Comparison of ENCODE assay signal across 8 cellular contexts in the genomic region with DNA sequence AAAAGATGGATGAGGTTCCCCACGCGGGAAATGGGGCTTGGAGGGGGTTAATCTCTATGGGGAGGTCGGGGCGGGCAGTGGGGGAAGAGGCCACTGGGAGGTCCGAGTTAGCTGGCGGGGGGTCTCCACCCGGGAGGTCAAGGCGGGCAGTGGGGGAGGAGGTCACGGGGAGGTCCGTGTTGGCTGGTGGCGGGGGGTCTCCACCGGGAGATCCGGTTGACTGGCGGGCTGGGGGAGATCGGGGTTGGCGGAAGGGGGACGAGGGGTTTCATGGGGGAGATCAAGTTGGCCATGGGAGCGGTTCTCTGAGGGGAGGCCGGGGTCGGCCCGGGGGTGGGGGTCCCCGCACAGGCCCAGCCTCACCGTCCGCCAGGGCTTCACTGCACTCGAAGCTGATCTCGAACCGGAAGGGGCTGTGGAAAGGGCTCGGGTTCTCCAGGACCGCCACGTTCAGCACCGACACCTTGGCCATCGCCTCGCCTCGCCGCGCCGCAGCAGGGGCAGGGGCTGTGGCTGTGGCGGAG. TPM values are rescaled to one million over a fixed set of nuclear protein-coding genes. Genes with fewer than 3 reads are reported as not detected.
DNase-seq lines count a peak whose midpoint lies in the region.

No MANE protein-coding gene starts in this region.

- H2BK5ac ChIP-seq in neuronal stem cell (ENCODE audit: low read length): no peak overlapping the region

- 1% methylated on average over 38 of the region's 38 CpGs for WGBS in ectodermal cell, 2 experiments
- WGBS in neuronal stem cell (ENCODE audit: extremely low coverage in 2 of 2, insufficient read length in 2 of 2, insufficient replicate concordance in 1 of 2), 2 donors: no CpG with 5 or more reads among the region's 38 CpGs

- peak overlapping the region in 6 of 8 donors; percentile 63 to 98 (median 76) for H3K27ac Mint-ChIP-seq in CD8-positive, alpha-beta memory T cell

- H4K8ac ChIP-seq in neuronal stem cell (ENCODE audit: low read depth, low read length): no peak overlapping the region

- no peak overlapping the region for H3K4ac ChIP-seq in neuronal stem cell (ENCODE audit: low read length)

- H4K91ac ChIP-seq in neuronal stem cell (ENCODE audit: low read depth, low read length, poor library complexity): no peak overlapping the region

- peak in 1 of 5 donors; percentile 57 for DNase-seq in CD8-positive, alpha-beta memory T cell
- no peak for DNase-seq in neuronal stem cell (ENCODE audit: low spot score)
- no peak for DNase-seq in NCI-H2081 (lab: John Stamatoyannopoulos, UW)
- no peak for DNase-seq in DMS114 treated with DMSO at 0.1 percent for 48 hours (lab: John Stamatoyannopoulos, UW; ENCODE audit: unreplicated experiment)
- no peak for DNase-seq in RPMI8226
- DNase-seq in NCI-H1436 treated with DMSO at 0.1 percent for 48 hours (lab: John Stamatoyannopoulos, UW): no peak

- H3K4me3 ChIP-seq in CD8-positive, alpha-beta memory T cell (ENCODE audit: low read length): peak overlapping the region; percentile 83
- H3K4me3 ChIP-seq in ectodermal cell (ENCODE audit: insufficient read depth, low read depth, low read length) (peak overlapping the region; percentile 90), neuronal stem cell (ENCODE audit: low read length in 2 of 2) (peak overlapping the region; percentile 98 to 100)

- no peaks in the 10 kb centered on the region for H3K36me3 ChIP-seq in CD8-positive, alpha-beta memory T cell (ENCODE audit: insufficient read depth, low read length)
- peaks cover 32% of the 10 kb centered on the region for H3K36me3 ChIP-seq in KOPT-K1 (ENCODE audit: insufficient read depth, low read length)
- no peaks in the 10 kb centered on the region for H3K36me3 ChIP-seq in ectodermal cell (ENCODE audit: control insufficient read depth, insufficient read depth, low read length)
- peaks cover 2 to 21% of the 10 kb centered on the region in 2 donors for H3K36me3 ChIP-seq in neuronal stem cell (replicated peaks in 1 of 2; ENCODE audit: control insufficient read depth in 2 of 2, insufficient read depth in 2 of 2, low read length in 2 of 2)

- H2AK5ac ChIP-seq in neuronal stem cell (ENCODE audit: low read depth, low read length): peak overlapping the region; percentile 90

- H3K4me3 Mint-ChIP-seq in CD8-positive, alpha-beta memory T cell: peak overlapping the region; percentile 83 to 94 (median 90)

- H3K9me3 Mint-ChIP-seq in CD8-positive, alpha-beta memory T cell: no peaks in the 10 kb centered on the region

- H3K23ac ChIP-seq in neuronal stem cell (ENCODE audit: low read depth, low read length, poor library complexity): peak overlapping the region; percentile 98

- POLR2A ChIA-PET in CD8-positive, alpha-beta memory T cell (lab: Charles Lee): interaction anchor here (0.7 to 1.9 kb wide), 19 partner anchors 12 to 382 kb away, joined by 3 to 16 read pairs (median 5); partner anchors contain the start of genes ADGRE5, BRME1, CC2D1A and DNAJB1

- no peak overlapping the region for H2BK15ac ChIP-seq in neuronal stem cell (ENCODE audit: low read length)

- CTCF ChIA-PET in CD8-positive, alpha-beta memory T cell (lab: Charles Lee): interaction anchor here (0.7 to 3.8 kb wide), 78 partner anchors 10 to 988 kb away, joined by 3 to 61 read pairs (median 5); partner anchors contain the start of genes ADGRE5, C19orf67, DCAF15 and MISP3

- peak overlapping the region; percentile 93 for H2AFZ ChIP-seq in neuronal stem cell (ENCODE audit: low read length)

- peaks cover 15% of the 10 kb centered on the region for H3K4me1 ChIP-seq in CD8-positive, alpha-beta memory T cell (ENCODE audit: insufficient read depth, low read length)
- H3K4me1 ChIP-seq in ectodermal cell (ENCODE audit: control insufficient read depth, insufficient read depth, low read length) (peaks cover 20% of the 10 kb centered on the region), neuronal stem cell (ENCODE audit: control insufficient read depth in 2 of 2, insufficient read depth in 1 of 2, low read depth in 1 of 2, low read length in 2 of 2) (peaks cover 13 to 18% of the 10 kb centered on the region in 2 donors)

- peak overlapping the region; percentile 93 for H3K27ac ChIP-seq in CD8-positive, alpha-beta memory T cell (ENCODE audit: low read depth, low read length)
- H3K27ac ChIP-seq in KOPT-K1 (ENCODE audit: low read depth, low read length, poor library complexity, severe bottlenecking): peak overlapping the region; percentile 85
- peak overlapping the region; percentile 16 for H3K27ac ChIP-seq in ectodermal cell (ENCODE audit: insufficient read depth, low read depth, low read length, poor library complexity, severe bottlenecking)
- peak overlapping the region; percentile 78 for H3K27ac ChIP-seq in neuronal stem cell (replicated peaks; ENCODE audit: low read length)

- no peak overlapping the region for H2BK12ac ChIP-seq in neuronal stem cell (ENCODE audit: low read length)

- H3K27me3 ChIP-seq in CD8-positive, alpha-beta memory T cell (ENCODE audit: insufficient read depth, low read length, poor library complexity, severe bottlenecking): no peaks in the 10 kb centered on the region
- H3K27me3 ChIP-seq in ectodermal cell (ENCODE audit: control insufficient read depth, insufficient read depth, low read length, poor library complexity, severe bottlenecking): no peaks in the 10 kb centered on the region
- no peaks in the 10 kb centered on the region for H3K27me3 ChIP-seq in neuronal stem cell (ENCODE audit: control insufficient read depth in 3 of 3, insufficient read depth in 3 of 3, low read depth in 1 of 3, low read length in 3 of 3)

- no peaks in the 10 kb centered on the region for H3K27me3 Mint-ChIP-seq in CD8-positive, alpha-beta memory T cell

- peak overlapping the region; percentile 99 for H3K9ac ChIP-seq in neuronal stem cell (ENCODE audit: low read depth, low read length, poor library complexity)

- peaks cover 16 to 32% (median 28%) of the 10 kb centered on the region in 3 donors for H3K4me1 Mint-ChIP-seq in CD8-positive, alpha-beta memory T cell

- H3K79me1 ChIP-seq in neuronal stem cell (ENCODE audit: low read depth, low read length): peaks cover 4% of the 10 kb centered on the region

- H3K36me3 Mint-ChIP-seq in CD8-positive, alpha-beta memory T cell: peaks cover 0 to 7% (median 3%) of the 10 kb centered on the region in 3 donors

- no peaks in the 10 kb centered on the region for H3K9me3 ChIP-seq in CD8-positive, alpha-beta memory T cell (ENCODE audit: low read length)
- H3K9me3 ChIP-seq in KOPT-K1 (ENCODE audit: insufficient read depth, low read length, poor library complexity, severe bottlenecking): no peaks in the 10 kb centered on the region
- H3K9me3 ChIP-seq in ectodermal cell (ENCODE audit: control insufficient read depth, low read length): no peaks in the 10 kb centered on the region
- no peaks in the 10 kb centered on the region for H3K9me3 ChIP-seq in neuronal stem cell (replicated peaks in 1 of 2; ENCODE audit: control insufficient read depth in 2 of 2, insufficient read depth in 1 of 2, low read depth in 1 of 2, low read length in 2 of 2)

- peak overlapping the region; percentile 98 for H3K18ac ChIP-seq in neuronal stem cell (ENCODE audit: low read length)

- peak overlapping the region; percentile 47 for H2BK120ac ChIP-seq in neuronal stem cell (ENCODE audit: low read depth, low read length)

- peak overlapping the region; percentile 75 for H3K14ac ChIP-seq in neuronal stem cell (ENCODE audit: low read length)

- H3K4me2 ChIP-seq in neuronal stem cell (ENCODE audit: insufficient read depth, low read length, poor library complexity, severe bottlenecking): peak overlapping the region; percentile 93

RNA-seq across cellular contexts. Expression of gene ASF1B, which starts 0.3 kb away (rescaled TPM):
- 10 to 100 TPM; 75.0 to 76.2 TPM for total RNA-seq in CD8-positive, alpha-beta memory T cell
- polyA plus RNA-seq in CD8-positive, alpha-beta memory T cell: 4.5 TPM
- 38.7 TPM for polyA plus RNA-seq in ectodermal cell (2013, experiment 1 of 4)
- polyA plus RNA-seq in ectodermal cell (2013, experiment 2 of 4): 38.9 TPM
- 34.6 TPM for polyA plus RNA-seq in ectodermal cell (2013, experiment 3 of 4)
- 31.9 TPM for polyA plus RNA-seq in ectodermal cell (2013, experiment 4 of 4)
- 32.1 TPM for polyA plus RNA-seq in neuronal stem cell (2013, experiment 1 of 2)
- 30.3 TPM for polyA plus RNA-seq in neuronal stem cell (2013, experiment 2 of 2)

RNA-seq across cellular contexts. Expression of gene PRKACA, which starts 18.5 kb away (rescaled TPM):
- 10 to 100 TPM; 77.3 to 81.0 TPM for total RNA-seq in CD8-positive, alpha-beta memory T cell
- polyA plus RNA-seq in CD8-positive, alpha-beta memory T cell: 1.5 TPM
- 76.7 TPM for polyA plus RNA-seq in ectodermal cell (2013, experiment 1 of 4)
- 73.7 TPM for polyA plus RNA-seq in ectodermal cell (2013, experiment 2 of 4)
- 55.8 TPM for polyA plus RNA-seq in ectodermal cell (2013, experiment 3 of 4)
- polyA plus RNA-seq in ectodermal cell (2013, experiment 4 of 4): 62.3 TPM
- polyA plus RNA-seq in neuronal stem cell (2013, experiment 1 of 2): 66.8 TPM
- 67.2 TPM for polyA plus RNA-seq in neuronal stem cell (2013, experiment 2 of 2)

RNA-seq across cellular contexts. Expression of gene SAMD1, which starts 45.5 kb away (rescaled TPM):
- total RNA-seq in CD8-positive, alpha-beta memory T cell: 100 to 1,000 TPM in 1 of 2 experiments, 10 to 100 TPM in 1; 97.8 to 105 TPM
- polyA plus RNA-seq in CD8-positive, alpha-beta memory T cell: 2.8 TPM
- 83.5 TPM for polyA plus RNA-seq in ectodermal cell (2013, experiment 1 of 4)
- polyA plus RNA-seq in ectodermal cell (2013, experiment 2 of 4): 74.5 TPM
- polyA plus RNA-seq in ectodermal cell (2013, experiment 3 of 4): 63.0 TPM
- polyA plus RNA-seq in ectodermal cell (2013, experiment 4 of 4): 65.4 TPM
- polyA plus RNA-seq in neuronal stem cell (2013, experiment 1 of 2): 57.9 TPM
- 59.2 TPM for polyA plus RNA-seq in neuronal stem cell (2013, experiment 2 of 2)

RNA-seq across cellular contexts. Expression of gene C19orf67, which starts 50.5 kb away (rescaled TPM):
- total RNA-seq in CD8-positive, alpha-beta memory T cell: under 1 TPM in 1 of 2 experiments, not detected in 1; 0.42 TPM
- not detected for polyA plus RNA-seq in CD8-positive, alpha-beta memory T cell
- polyA plus RNA-seq in ectodermal cell (2013, experiment 1 of 4): not detected
- not detected for polyA plus RNA-seq in ectodermal cell (2013, experiment 2 of 4)
- not detected for polyA plus RNA-seq in ectodermal cell (2013, experiment 3 of 4)
- polyA plus RNA-seq in ectodermal cell (2013, experiment 4 of 4): not detected
- not detected for polyA plus RNA-seq in neuronal stem cell (2013, experiment 1 of 2)
- polyA plus RNA-seq in neuronal stem cell (2013, experiment 2 of 2): not detected

Comparison
In these comparisons a context has a peak if more than half of its experiments do, and no peak if none do; other contexts are left out.
1. H3K27ac ChIP-seq: peak in every context shown above with its lines; median percentile 93 in CD8-positive, alpha-beta memory T cell; 85 in KOPT-K1; 78 in neuronal stem cell; 16 in ectodermal cell.